In genomic region chr5:174300941-174301761, GRCh38 we compare ENCODE assay signal across 26 cellular contexts.
DNase-seq lines count a peak whose midpoint lies in the region; ATAC-seq and TF ChIP-seq lines count a peak whose summit lies in the region.
"Had no signal": no experiment of that assay in that cellular context is flagged by ENCODE, and none has a peak within 500 bp of the region (broad histone marks: within the 10 kb centered on the region; RNA-seq: fewer than 3 reads in every experiment).

No MANE protein-coding gene starts in this region.

- CTCF ChIA-PET in mammary epithelial cell (lab: Charles Lee; ENCODE audit: low non-redundant PET) = no interaction called here

- WGBS in mammary epithelial cell (ENCODE audit: low coverage, missing lambda C conversion rate) = 36% methylated on average over 11 of the region's 12 CpGs

- H2AFZ ChIP-seq in MM.1S (ENCODE audit: low read length) = peak overlapping the region; percentile 56
- H2AFZ ChIP-seq in mammary epithelial cell (ENCODE audit: low read depth, low read length) = no peak overlapping the region
- H2AFZ ChIP-seq: parathyroid adenoma had no signal

- H3K9me3 Mint-ChIP-seq in type B pancreatic cell = no peaks in the 10 kb centered on the region
- H3K9me3 Mint-ChIP-seq: activated T-cell treated with anti-CD3 and anti-CD28 coated beads, Interleukin-2, amount 50 U/mL, for 24 hours; CD4-positive, alpha-beta T cell; dendritic cell treated with granulocyte-macrophage colony-stimulating factor and Interleukin-4, amounts not matched to agents 40 ng/mL and 50 ng/mL, for 4 days had no signal

- H3F3A ChIP-seq in MM.1S (ENCODE audit: insufficient read depth, low read length) = peaks cover 15% of the 10 kb centered on the region

- DNase-seq in MM.1S (no peak), Right ventricle myocardium superior (no peak), islet precursor cell (peak; percentile 69), type B pancreatic cell (ENCODE audit: extremely low spot score, unreplicated experiment) (peak; percentile 31), mammary epithelial cell (no peak), amniotic stem cell (lab: John Stamatoyannopoulos, UW) (no peak), ACHN (no peak)
- DNase-seq: activated CD4-positive, alpha-beta T cell treated with anti-CD3 and anti-CD28 coated beads for 36 hours; activated CD8-positive, alpha-beta memory T cell treated with anti-CD3 and anti-CD28 coated beads for 24 hours; activated gamma-delta T cell treated with Interleukin-2 at 50 U/mL for 16 hours; activated naive CD8-positive, alpha-beta T cell treated with anti-CD3 and anti-CD28 coated beads, Interleukin-2, amount 50 U/mL, for 24 hours; activated T-cell treated with anti-CD3 and anti-CD28 coated beads, Interleukin-2, amount 50 U/mL, for 24 hours; CD4-positive, alpha-beta T cell; KBM-7; left colon; NCI-H1694; NCI-H69; right lobe of liver; stimulated activated CD4-positive, alpha-beta T cell treated with anti-CD3 and anti-CD28 coated beads, Interleukin-15, amount 100 ng/mL, for 24 hours; stimulated activated naive CD8-positive, alpha-beta T cell treated with anti-CD3 and anti-CD28 coated beads, Interleukin-15, amount 100 ng/mL, for 72 hours; T-helper 2 cell had no signal

- no peaks in the 10 kb centered on the region for H4K20me1 ChIP-seq in MM.1S (ENCODE audit: insufficient read depth, low read length)
- no peaks in the 10 kb centered on the region for H4K20me1 ChIP-seq in mammary epithelial cell (ENCODE audit: insufficient read depth, low read length)

- H3K4me2 ChIP-seq in MM.1S (ENCODE audit: low read depth, low read length) (peak overlapping the region; percentile 74; the same call in 1 of the 2 replicates), mammary epithelial cell (ENCODE audit: insufficient read depth, low read depth, low read length) (no peak overlapping the region)

- H3K9ac ChIP-seq in MM.1S (ENCODE audit: low read length) (peak overlapping the region; percentile 26; the same call in 1 of the 2 replicates), mammary epithelial cell (ENCODE audit: insufficient read depth, low read length) (no peak overlapping the region)
- H3K9ac ChIP-seq: parathyroid adenoma had no signal

- H3K4me1 ChIP-seq in MM.1S (ENCODE audit: low read length) = peaks cover 45% of the 10 kb centered on the region
- H3K4me1 ChIP-seq in mammary epithelial cell (ENCODE audit: insufficient read depth, low read length) = no peaks in the 10 kb centered on the region
- H3K4me1 ChIP-seq: parathyroid adenoma, right lobe of liver, SJSA1 had no signal

- H3K9me2 ChIP-seq in MM.1S (replicated peaks; ENCODE audit: insufficient read depth, low read length) = no peaks in the 10 kb centered on the region

- intact Hi-C loops in Right ventricle myocardium superior (cut with DNase I) = no loop called here
- intact Hi-C loops in mammary epithelial cell (cut with micrococcal nuclease) = no loop called here

- dilution Hi-C loops in mammary epithelial cell (cut with HindIII; ENCODE audit: low sequenced_read_pairs) = no loop called here

- no peak overlapping the region for H3K27ac Mint-ChIP-seq in type B pancreatic cell
- H3K27ac Mint-ChIP-seq: activated CD4-positive, alpha-beta T cell treated with anti-CD3 and anti-CD28 coated beads for 36 hours; activated naive CD8-positive, alpha-beta T cell treated with anti-CD3 and anti-CD28 coated beads, Interleukin-2, amount 50 U/mL, for 24 hours; activated T-cell treated with anti-CD3 and anti-CD28 coated beads, Interleukin-2, amount 50 U/mL, for 24 hours; CD4-positive, alpha-beta T cell; dendritic cell treated with granulocyte-macrophage colony-stimulating factor and Interleukin-4, amounts not matched to agents 40 ng/mL and 50 ng/mL, for 4 days; stimulated activated naive CD8-positive, alpha-beta T cell treated with anti-CD3 and anti-CD28 coated beads, Interleukin-15, amount 100 ng/mL, for 72 hours had no signal

- no peaks in the 10 kb centered on the region for H3K79me2 ChIP-seq in MM.1S (ENCODE audit: low read length)
- no peaks in the 10 kb centered on the region for H3K79me2 ChIP-seq in mammary epithelial cell (ENCODE audit: insufficient read depth, low read length)
- H3K79me2 ChIP-seq: parathyroid adenoma had no signal

- H3K27ac ChIP-seq in MM.1S (ENCODE audit: low read length) = peak overlapping the region; percentile 62; the same call in 1 of the 2 replicates
- H3K27ac ChIP-seq in mammary epithelial cell (ENCODE audit: insufficient read depth, low read depth, low read length) = no peak overlapping the region
- H3K27ac ChIP-seq: parathyroid adenoma, right lobe of liver, SJSA1, tibial nerve had no signal

- ATAC-seq in Right ventricle myocardium superior (ENCODE audit: poor library complexity) = peak; percentile 85
- ATAC-seq: activated CD4-positive, alpha-beta T cell treated with anti-CD3 and anti-CD28 coated beads for 36 hours; activated naive CD8-positive, alpha-beta T cell treated with anti-CD3 and anti-CD28 coated beads, Interleukin-2, amount 50 U/mL, for 24 hours; left colon; right lobe of liver; stimulated activated naive CD8-positive, alpha-beta T cell treated with anti-CD3 and anti-CD28 coated beads, Interleukin-15, amount 100 ng/mL, for 72 hours had no signal

- H3K36me3 Mint-ChIP-seq in type B pancreatic cell = no peaks in the 10 kb centered on the region

- peaks cover 4% of the 10 kb centered on the region for H3K4me1 Mint-ChIP-seq in type B pancreatic cell (ENCODE audit: unreplicated experiment)
- H3K4me1 Mint-ChIP-seq: activated CD4-positive, alpha-beta T cell treated with anti-CD3 and anti-CD28 coated beads for 36 hours; activated naive CD8-positive, alpha-beta T cell treated with anti-CD3 and anti-CD28 coated beads, Interleukin-2, amount 50 U/mL, for 24 hours; stimulated activated naive CD8-positive, alpha-beta T cell treated with anti-CD3 and anti-CD28 coated beads, Interleukin-15, amount 100 ng/mL, for 72 hours had no signal

- no peaks in the 10 kb centered on the region for H3K36me3 ChIP-seq in MM.1S (replicated peaks; ENCODE audit: insufficient read depth, low read length)
- no peaks in the 10 kb centered on the region for H3K36me3 ChIP-seq in mammary epithelial cell (ENCODE audit: insufficient read depth, low read length)
- H3K36me3 ChIP-seq: right lobe of liver, SJSA1, tibial nerve had no signal

- no peaks in the 10 kb centered on the region for H3K9me3 ChIP-seq in MM.1S (replicated peaks; ENCODE audit: insufficient read depth, low read length)
- H3K9me3 ChIP-seq in mammary epithelial cell (replicated peaks; ENCODE audit: insufficient read depth, low read length) = no peaks in the 10 kb centered on the region
- H3K9me3 ChIP-seq: right lobe of liver, SJSA1 had no signal

- TF ChIP-seq CTCF in MM.1S (IDR thresholded peaks at IDR 0.05; ENCODE audit: low read length) (no peak), type B pancreatic cell (conservative IDR thresholded peaks at IDR 0.05) (no peak), mammary epithelial cell (conservative IDR thresholded peaks at IDR 0.05 in 1 of 2, IDR thresholded peaks at IDR 0.05 in 1 of 2; ENCODE audit: extremely low read depth in 1 of 2, insufficient read depth in 1 of 2, low read depth in 1 of 2, low read length in 2 of 2) (no peak)

- in situ Hi-C loops in mammary epithelial cell (cut with MboI; ENCODE audit: low sequenced_read_pairs in 2 of 2) = loop anchor here in 1 of 2 donors (25.0 kb wide), 1 partner anchor 264 kb away; the partner anchor contains the start of gene NSG2
- in situ Hi-C loops in ACHN (cut with HindIII; ENCODE audit: low pct_ligation_motif_present, low pct_unique_long_range_greater_than_20kb, low sequenced_read_pairs) = loop anchor here (25.0 kb wide), 2 partner anchors 264 to 689 kb away; partner anchors contain the start of genes BOD1 and NSG2

- H3K4me3 ChIP-seq in MM.1S (ENCODE audit: low read length) = no peak overlapping the region
- no peak overlapping the region for H3K4me3 ChIP-seq in mammary epithelial cell (replicated peaks in 1 of 3; ENCODE audit: insufficient read depth in 1 of 3, low read depth in 2 of 3, low read length in 3 of 3)
- H3K4me3 ChIP-seq: right lobe of liver, SJSA1, tibial nerve had no signal

- H3K4me3 Mint-ChIP-seq in type B pancreatic cell = no peak overlapping the region
- H3K4me3 Mint-ChIP-seq: activated CD4-positive, alpha-beta T cell treated with anti-CD3 and anti-CD28 coated beads for 36 hours; activated naive CD8-positive, alpha-beta T cell treated with anti-CD3 and anti-CD28 coated beads, Interleukin-2, amount 50 U/mL, for 24 hours; activated T-cell treated with anti-CD3 and anti-CD28 coated beads, Interleukin-2, amount 50 U/mL, for 24 hours; CD4-positive, alpha-beta T cell; dendritic cell treated with granulocyte-macrophage colony-stimulating factor and Interleukin-4, amounts not matched to agents 40 ng/mL and 50 ng/mL, for 4 days; nephron; stimulated activated naive CD8-positive, alpha-beta T cell treated with anti-CD3 and anti-CD28 coated beads, Interleukin-15, amount 100 ng/mL, for 72 hours had no signal

- BruUV-seq in mammary epithelial cell (replicated peaks; lab: Mats Ljungman, UMichigan) = no TSS peak

- H3K27me3 Mint-ChIP-seq in type B pancreatic cell = peaks cover 47% of the 10 kb centered on the region

- H3K27me3 ChIP-seq in MM.1S (replicated peaks; ENCODE audit: insufficient read depth, low read length) (no peaks in the 10 kb centered on the region), mammary epithelial cell (ENCODE audit: insufficient read depth, low read length) (no peaks in the 10 kb centered on the region)
- H3K27me3 ChIP-seq: right lobe of liver, SJSA1, tibial nerve had no signal

Comparison
In these comparisons a context has a peak if more than half of its experiments do, and no peak if none do; other contexts are left out.
1. DNase-seq: peak in islet precursor cell (single experiment) and type B pancreatic cell (single experiment); none in MM.1S (single experiment), Right ventricle myocardium superior (single experiment), mammary epithelial cell (single experiment), amniotic stem cell (single experiment) and ACHN (single experiment).